15 cellular contexts compared by ENCODE assay signal in genomic region chr5:65802080-65802479, GRCh38.
A peak's percentile ranks its signal among the peaks of the same experiment; 100 is the strongest.
DNase-seq lines count a peak whose midpoint lies in the region; ATAC-seq and TF ChIP-seq lines count a peak whose summit lies in the region.
"Had no signal": no experiment of that assay in that cellular context is flagged by ENCODE, and none has a peak within 500 bp of the region (broad histone marks: within the 10 kb centered on the region; RNA-seq: fewer than 3 reads in every experiment).

No MANE protein-coding gene starts in this region.

- peaks cover 7% of the 10 kb centered on the region for H3K9me1 ChIP-seq in IMR-90 (ENCODE audit: insufficient read depth, low read length)

- no peaks in the 10 kb centered on the region for H4K20me1 ChIP-seq in IMR-90 (ENCODE audit: insufficient read depth, low read length)

- TF ChIP-seq CTCF in IMR-90 (conservative IDR thresholded peaks at IDR 0.05; ENCODE audit: low read depth, low read length): no peak
- no peak for TF ChIP-seq CTCF in glutamatergic neuron (IDR thresholded peaks at IDR 0.05; ENCODE audit: partially characterized antibody, unreplicated experiment)
- no peak for TF ChIP-seq CTCF in Caco-2 (IDR thresholded peaks at IDR 0.05; ENCODE audit: insufficient read depth in 1 of 2, low read depth in 1 of 2, low read length in 1 of 2, severe bottlenecking in 1 of 2, unreplicated experiment in 1 of 2)

- peaks cover 2 to 23% of the 10 kb centered on the region in 2 experiments; a peak in 3 of 4 replicates for H3K79me1 ChIP-seq in IMR-90 (ENCODE audit: low read depth in 1 of 2, low read length in 2 of 2)

- H3K18ac ChIP-seq in IMR-90 (ENCODE audit: low read depth, low read length): peak overlapping the region; percentile 31

- 100% methylated on average over 2 of the region's 7 CpGs; no CpG with 5 or more reads in 1 of the 2 experiments for WGBS in IMR-90 (ENCODE audit: extremely low coverage in 2 of 2, insufficient read length in 1 of 2), 2 experiments

- H3K23ac ChIP-seq in IMR-90 (ENCODE audit: low read depth, low read length): no peak overlapping the region; the same call in none of the 2 replicates

- POLR2A ChIA-PET in IMR-90 (lab: Charles Lee; ENCODE audit: unreplicated experiment) (no interaction called here), Caco-2 (lab: Charles Lee) (no interaction called here)

- peak overlapping the region; percentile 60; the same call in 1 of the 3 replicates for H2BK15ac ChIP-seq in IMR-90 (ENCODE audit: low read depth, low read length)

- BruUV-seq in IMR-90 (replicated peaks; lab: Mats Ljungman, UMichigan) (no TSS peak), Caco-2 (replicated peaks; lab: Mats Ljungman, UMichigan) (no TSS peak)

- intact Hi-C loops in IMR-90 (cut with micrococcal nuclease) (loop anchor here (5.0 kb wide), 2 partner anchors 40 to 125 kb away; partner anchors contain the start of gene ERBIN), Caco-2 (cut with micrococcal nuclease; ENCODE audit: unreplicated experiment) (no loop called here)

- peak overlapping the region; percentile 19 for H2AK9ac ChIP-seq in IMR-90 (replicated peaks; ENCODE audit: low read depth, low read length, poor library complexity)

- dilution Hi-C loops in IMR-90 (cut with HindIII; ENCODE audit: low sequenced_read_pairs, unreplicated experiment): no loop called here

- H3K4me2 ChIP-seq in IMR-90 (ENCODE audit: low read depth, low read length): no peak overlapping the region

- H2BK120ac ChIP-seq in IMR-90 (ENCODE audit: low read depth, low read length): peak overlapping the region; percentile 88

- peak overlapping the region; percentile 70 for H4K91ac ChIP-seq in IMR-90 (ENCODE audit: insufficient read depth, low read depth, low read length)

- in situ Hi-C loops in IMR-90 (cut with MboI; ENCODE audit: low sequenced_read_pairs): no loop called here

- H2BK20ac ChIP-seq in IMR-90 (ENCODE audit: low read depth, low read length): peak overlapping the region; percentile 85

- peaks cover 8% of the 10 kb centered on the region for H3K9me3 Mint-ChIP-seq in glutamatergic neuron (ENCODE audit: unreplicated experiment)
- peaks cover 10% of the 10 kb centered on the region for H3K9me3 Mint-ChIP-seq in Caco-2 (ENCODE audit: unreplicated experiment)

- H3K27ac ChIP-seq in IMR-90 (ENCODE audit: insufficient read depth, low read length) (no peak overlapping the region; the same call in 1 of the 2 replicates), caudate nucleus (ENCODE audit: low read depth, low read length) (peak overlapping the region; percentile 98), temporal lobe (ENCODE audit: low read depth, low read length) (peak overlapping the region; percentile 99)
- H3K27ac ChIP-seq: C4-2B had no signal

- no peak overlapping the region for H3K9ac ChIP-seq in IMR-90 (ENCODE audit: low read depth, low read length)

- peak overlapping the region in 1 of 2 experiments; percentile 20; a peak in 1 of 4 replicates for H4K8ac ChIP-seq in IMR-90 (ENCODE audit: low read depth in 2 of 2, low read length in 2 of 2)

- no peak overlapping the region for H3K4me3 Mint-ChIP-seq in glutamatergic neuron (ENCODE audit: unreplicated experiment)
- H3K4me3 Mint-ChIP-seq in Caco-2 (ENCODE audit: unreplicated experiment): no peak overlapping the region

- no peak overlapping the region for H2AFZ ChIP-seq in IMR-90 (replicated peaks; ENCODE audit: low read length, poor library complexity)

- H3K4ac ChIP-seq in IMR-90 (ENCODE audit: low read depth, low read length): peak overlapping the region; percentile 67

- peak overlapping the region; percentile 66 for H2BK5ac ChIP-seq in IMR-90 (ENCODE audit: low read depth, low read length, poor library complexity, severe bottlenecking)

- peak overlapping the region; percentile 46 for H4K5ac ChIP-seq in IMR-90 (ENCODE audit: low read depth, low read length)

- no peaks in the 10 kb centered on the region for H3K27me3 ChIP-seq in IMR-90 (ENCODE audit: control insufficient read depth, insufficient read depth, low read length)
- no peaks in the 10 kb centered on the region for H3K27me3 ChIP-seq in Caco-2 (replicated peaks; ENCODE audit: control insufficient read depth, insufficient read depth, low read length)

- peaks cover 21% of the 10 kb centered on the region for H3K4me1 Mint-ChIP-seq in glutamatergic neuron (ENCODE audit: low read depth, unreplicated experiment)
- H3K4me1 Mint-ChIP-seq in Caco-2 (ENCODE audit: low read depth, unreplicated experiment): no peaks in the 10 kb centered on the region

- H3K4me1 ChIP-seq in IMR-90 (ENCODE audit: control insufficient read depth, insufficient read depth, low read length) (peaks cover 11% of the 10 kb centered on the region), Caco-2 (no peaks in the 10 kb centered on the region)

- TF ChIP-seq RAD21 in IMR-90 (IDR thresholded peaks at IDR 0.05; ENCODE audit: low read length): no peak

- H3K9me3 ChIP-seq in IMR-90 (ENCODE audit: control insufficient read depth, insufficient read depth, low read length): peaks cover 2% of the 10 kb centered on the region; the same call in 1 of the 2 replicates
- peaks cover 20% of the 10 kb centered on the region for H3K9me3 ChIP-seq in Caco-2

- H3K36me3 Mint-ChIP-seq in glutamatergic neuron (ENCODE audit: unreplicated experiment): peaks cover 30% of the 10 kb centered on the region
- peaks cover 19% of the 10 kb centered on the region for H3K36me3 Mint-ChIP-seq in Caco-2 (ENCODE audit: insufficient read depth, unreplicated experiment)

- H3K27me3 Mint-ChIP-seq in glutamatergic neuron (ENCODE audit: unreplicated experiment) (no peaks in the 10 kb centered on the region), Caco-2 (ENCODE audit: insufficient read depth, unreplicated experiment) (no peaks in the 10 kb centered on the region)

- DNase-seq in IMR-90 (no peak), caudate nucleus (lab: John Stamatoyannopoulos, UW) (peak in 9 of 61 donors; percentile 4 to 21 (median 15)), glutamatergic neuron (no peak), COR-L47 (lab: John Stamatoyannopoulos, UW) (no peak), Caco-2 (no peak), NCI-H1930 (lab: John Stamatoyannopoulos, UW) (no peak)
- DNase-seq: MM.1S, NCI-H1105, NCI-H187 treated with DMSO at 0.1 percent for 48 hours, NCI-H2171, NCI-H510A, NCI-H82 had no signal

- peak overlapping the region; percentile 6 for H2AK5ac ChIP-seq in IMR-90 (ENCODE audit: low read depth, low read length)

- H3K27ac Mint-ChIP-seq in glutamatergic neuron (ENCODE audit: unreplicated experiment) (peak overlapping the region; percentile 64), Caco-2 (ENCODE audit: unreplicated experiment) (no peak overlapping the region)

- H3K36me3 ChIP-seq in IMR-90 (ENCODE audit: control insufficient read depth, insufficient read depth, low read length) (peaks cover 1% of the 10 kb centered on the region), Caco-2 (ENCODE audit: control insufficient read depth, insufficient read depth, low read length) (peaks cover 6% of the 10 kb centered on the region)

- ATAC-seq in IMR-90 (ENCODE audit: low read depth): no peak
- ATAC-seq: HepG2 had no signal

- no peak overlapping the region for H3K56ac ChIP-seq in IMR-90 (ENCODE audit: extremely low read depth, insufficient read depth, low read length)

- H3K14ac ChIP-seq in IMR-90 (replicated peaks; ENCODE audit: low read depth, low read length): peak overlapping the region; percentile 53; the same call in 1 of the 2 replicates

- CTCF ChIA-PET in IMR-90 (lab: Yijun Ruan, JAX) (interaction anchor here (0.6 kb wide), 1 partner anchor 272 kb away, joined by 4 read pairs; no protein-coding TSS in a partner anchor), Caco-2 (lab: Charles Lee) (interaction anchor here (0.8 kb wide), 1 partner anchor 504 kb away, joined by 3 read pairs; no protein-coding TSS in a partner anchor)

- TF ChIP-seq POLR2A in IMR-90 (IDR thresholded peaks at IDR 0.05; ENCODE audit: low read depth, low read length): no peak

- H3K4me3 ChIP-seq in IMR-90 (ENCODE audit: insufficient read depth, low read depth, low read length): no peak overlapping the region
- no peak overlapping the region for H3K4me3 ChIP-seq in Caco-2 (ENCODE audit: low read depth, low read length)

TF ChIP-seq in IMR-90, 13 proteins besides CTCF, POLR2A, EP300 and RAD21:
- TF ChIP-seq USF2 (IDR thresholded peaks at IDR 0.05; ENCODE audit: low read depth, low read length) (no peak), MAZ (IDR thresholded peaks at IDR 0.05; ENCODE audit: borderline replicate concordance, low read depth, low read length) (no peak), FOS (IDR thresholded peaks at IDR 0.05; ENCODE audit: low read depth, low read length) (no peak), RFX5 (IDR thresholded peaks at IDR 0.05; ENCODE audit: low read depth, low read length) (no peak), CEBPB (IDR thresholded peaks at IDR 0.05; ENCODE audit: low read depth, low read length) (no peak)
